8 cellular contexts compared by ENCODE assay signal in the genomic region with DNA sequence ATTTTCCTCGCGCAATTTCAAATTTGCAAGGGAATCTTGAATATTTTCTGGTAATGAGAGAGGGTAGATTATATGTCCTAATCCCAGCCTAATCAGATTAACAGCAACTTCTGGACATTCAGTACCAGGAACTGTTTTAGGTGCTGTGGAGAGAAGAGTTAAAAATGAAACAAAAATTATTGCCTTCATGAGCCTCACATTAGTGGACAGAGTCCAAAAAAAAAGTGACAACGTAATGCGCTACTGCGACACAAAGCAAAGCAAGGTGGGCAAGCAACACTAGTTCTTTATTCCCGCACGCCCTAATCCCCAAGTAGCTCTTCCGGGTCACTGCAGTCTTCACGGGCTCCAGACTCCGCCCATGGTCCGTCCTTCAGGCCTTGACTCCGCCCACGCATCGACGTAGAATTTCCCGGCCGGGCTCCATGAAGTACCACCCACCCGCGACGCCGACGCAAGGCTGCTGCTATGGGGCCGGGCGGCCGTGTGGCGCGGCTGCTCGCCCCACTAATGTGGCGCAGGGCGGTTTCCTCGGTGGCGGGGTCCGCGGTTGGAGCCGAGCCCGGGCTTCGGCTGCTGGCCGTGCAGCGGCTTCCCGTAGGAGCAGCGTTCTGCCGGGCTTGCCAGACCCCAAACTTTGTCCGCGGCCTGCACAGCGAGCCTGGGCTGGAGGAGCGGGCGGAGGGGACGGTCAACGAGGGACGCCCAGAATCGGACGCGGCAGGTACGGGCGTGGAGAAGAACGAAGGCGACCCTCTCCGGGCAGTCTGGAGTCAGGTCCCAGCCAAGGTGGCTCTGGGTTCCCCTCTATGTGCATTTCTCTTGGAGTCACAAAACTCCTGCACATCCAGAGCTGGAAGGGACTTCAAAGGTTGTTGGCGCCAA. TPM values are rescaled to one million over a fixed set of nuclear protein-coding genes. Genes with fewer than 3 reads are reported as not detected.
DNase-seq lines count a peak whose midpoint lies in the region; ATAC-seq, FAIRE-seq and TF ChIP-seq lines count a peak whose summit lies in the region.

MALSU1 (plus strand) TSS at position 455 of the 885 bp plus-strand sequence; CDS start at position 469, 14 bp downstream.

- FAIRE-seq in HepG2 (lab: Jason Lieb, UNC), result peak; percentile 64

- peak within 1 kb of the TSS; percentile 92 for H3K4me2 ChIP-seq in HepG2 (ENCODE audit: low read depth, low read length)

- H3K27me3 Mint-ChIP-seq in CD14-positive monocyte (ENCODE audit: low read depth in 3 of 3), result peaks cover 0 to 3% (median 0%) of the 10 kb centered on the region in 3 donors

- peak within 1 kb of the TSS; percentile 78 to 96 (median 91) for H3K27ac Mint-ChIP-seq in CD14-positive monocyte

- H3K9ac ChIP-seq in HepG2 (ENCODE audit: insufficient read depth, low read depth, low read length), result peak within 1 kb of the TSS; percentile 93

- H3K79me2 ChIP-seq in HepG2 (ENCODE audit: insufficient read depth, low read length), result peaks cover 46% of the 10 kb centered on the region

- intact Hi-C loops in CD14-positive monocyte (cut with micrococcal nuclease), result no loop called here
- intact Hi-C loops in HepG2 (cut with micrococcal nuclease; ENCODE audit: unreplicated experiment), result loop anchor here (1.0 to 5.0 kb wide), 2 partner anchors 22 to 38 kb away; no protein-coding TSS in a partner anchor

- peak within 1 kb of the TSS; percentile 92 to 94 for H3K4me3 Mint-ChIP-seq in CD14-positive monocyte

- H3K27me3 ChIP-seq in HepG2 (ENCODE audit: control insufficient read depth in 1 of 2, insufficient read depth in 2 of 2, low read length in 2 of 2), result no peaks in the 10 kb centered on the region; a peak in 1 of 5 replicates

- 0% methylated on average over 5 of the region's 59 CpGs for WGBS in HepG2 (ENCODE audit: low lambda C conversion rate)

- POLR2A ChIA-PET in HepG2 (lab: Yijun Ruan, JAX), result interaction anchor here (0.7 to 3.5 kb wide), 21 partner anchors 8 to 233 kb away, joined by 3 to 33 read pairs (median 4); no protein-coding TSS in a partner anchor

- peaks cover 0 to 3% (median 0%) of the 10 kb centered on the region in 7 donors for H3K9me3 Mint-ChIP-seq in CD14-positive monocyte

- peak within 1 kb of the TSS; percentile 66 to 94 (median 93) for H3K4me3 ChIP-seq in HepG2 (replicated peaks in 1 of 3; ENCODE audit: insufficient read depth in 1 of 3, low read depth in 2 of 3, low read length in 3 of 3)

- H4K20me1 ChIP-seq in HepG2 (ENCODE audit: insufficient read depth, low read length), result no peaks in the 10 kb centered on the region

- TF ChIP-seq CTCF in CD14-positive monocyte (IDR thresholded peaks at IDR 0.05) (no peak), HepG2 (CRISPR knock-in tag; IDR thresholded peaks at IDR 0.05) (no peak)

- ATAC-seq in GM19397 (IDR thresholded peaks at IDR 0.05; ENCODE audit: unreplicated experiment) (peak; percentile 100), HG03571 (IDR thresholded peaks at IDR 0.05; ENCODE audit: unreplicated experiment) (peak; percentile 100), HepG2 (peak; percentile 86)

- H3K4me1 Mint-ChIP-seq in CD14-positive monocyte, result peaks cover 30% of the 10 kb centered on the region

- H2AFZ ChIP-seq in HepG2 (ENCODE audit: low read length), result no peak within 1 kb of the TSS

- peak; percentile 49; the same call in 1 of the 2 replicates for TF ChIP-seq RAD21 in HepG2 (CRISPR knock-in tag; IDR thresholded peaks at IDR 0.05)

- no peaks in the 10 kb centered on the region for H3K9me3 ChIP-seq in HepG2 (ENCODE audit: low read length)

- peaks cover 74% of the 10 kb centered on the region for H3K4me1 ChIP-seq in HepG2 (ENCODE audit: insufficient read depth, low read length)

- in situ Hi-C loops in HepG2 (cut with HindIII; ENCODE audit: extremely low pct_ligation_motif_present, low pct_unique_long_range_greater_than_20kb), result no loop called here

- peaks cover 0 to 16% of the 10 kb centered on the region in 2 experiments; a peak in 2 of 5 replicates for H3K36me3 ChIP-seq in HepG2 (replicated peaks in 1 of 2; ENCODE audit: control insufficient read depth in 1 of 2, insufficient read depth in 2 of 2, low read length in 2 of 2)

- peak; percentile 90 to 92 for TF ChIP-seq POLR2A in HepG2 (IDR thresholded peaks at IDR 0.05; ENCODE audit: insufficient read depth in 1 of 2, low read depth in 2 of 2, low read length in 2 of 2)

- H3K36me3 Mint-ChIP-seq in CD14-positive monocyte, result peaks cover 19 to 29% of the 10 kb centered on the region in 2 donors

- TF ChIP-seq EP300 in HepG2 (IDR thresholded peaks at IDR 0.05; ENCODE audit: low read depth in 2 of 2, low read length in 2 of 2) (no peak), HepG2 (CRISPR knock-in tag; IDR thresholded peaks at IDR 0.05; ENCODE audit: borderline replicate concordance) (no peak)

- CTCF ChIA-PET in HepG2 (lab: Yijun Ruan, JAX; ENCODE audit: low intra/inter-chr PET ratio, low total read pairs), result no interaction called here

- DNase-seq in CD14-positive monocyte (ENCODE audit: low spot score) (peak; percentile 93), NCI-H82 (lab: John Stamatoyannopoulos, UW) (peak; percentile 99), dermis microvascular lymphatic vessel endothelial cell (ENCODE audit: low read depth in 2 of 2) (peak; percentile 90 to 96), HepG2 (ENCODE audit: low spot score) (peak; percentile 96)
- peak; percentile 98 to 99 for DNase-seq in activated CD4-positive, alpha-beta T cell treated with anti-CD3 and anti-CD28 coated beads, Interleukin-2, amount 50 U/mL, for 48 hours
- peak; percentile 98 for DNase-seq in stimulated activated CD4-positive, alpha-beta T cell treated with anti-CD3 and anti-CD28 coated beads, Interleukin-4, amount 100 ng/mL, for 1 hour

- TSS peak; percentile 87 for BruUV-seq in HepG2 (replicated peaks; lab: Mats Ljungman, UMichigan)

- peak within 1 kb of the TSS; percentile 89 for H3K27ac ChIP-seq in HepG2 (ENCODE audit: extremely low read length, insufficient read depth, low read length)

TF ChIP-seq in HepG2, 621 proteins besides CTCF, POLR2A, EP300 and RAD21 (continues in another document):
- TF ChIP-seq, protein P1, sequence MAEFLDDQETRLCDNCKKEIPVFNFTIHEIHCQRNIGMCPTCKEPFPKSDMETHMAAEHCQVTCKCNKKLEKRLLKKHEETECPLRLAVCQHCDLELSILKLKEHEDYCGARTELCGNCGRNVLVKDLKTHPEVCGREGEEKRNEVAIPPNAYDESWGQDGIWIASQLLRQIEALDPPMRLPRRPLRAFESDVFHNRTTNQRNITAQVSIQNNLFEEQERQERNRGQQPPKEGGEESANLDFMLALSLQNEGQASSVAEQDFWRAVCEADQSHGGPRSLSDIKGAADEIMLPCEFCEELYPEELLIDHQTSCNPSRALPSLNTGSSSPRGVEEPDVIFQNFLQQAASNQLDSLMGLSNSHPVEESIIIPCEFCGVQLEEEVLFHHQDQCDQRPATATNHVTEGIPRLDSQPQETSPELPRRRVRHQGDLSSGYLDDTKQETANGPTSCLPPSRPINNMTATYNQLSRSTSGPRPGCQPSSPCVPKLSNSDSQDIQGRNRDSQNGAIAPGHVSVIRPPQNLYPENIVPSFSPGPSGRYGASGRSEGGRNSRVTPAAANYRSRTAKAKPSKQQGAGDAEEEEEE (CRISPR knock-in tag; IDR thresholded peaks at IDR 0.05; ENCODE audit: borderline replicate concordance), result no peak
- TF ChIP-seq POLR2AphosphoS2 (IDR thresholded peaks at IDR 0.05; ENCODE audit: low read depth, low read length) (0 out of 2 replicates have a peak, but pooled peaks have one; percentile 43), PRDM4 (CRISPR knock-in tag; IDR thresholded peaks at IDR 0.05; ENCODE audit: borderline replicate concordance) (no peak), SYNCRIP (IDR thresholded peaks at IDR 0.05; ENCODE audit: insufficient read depth, low read depth, low read length) (no peak)

RNA-seq across cellular contexts. Expression of gene MALSU1, which starts in this region (rescaled TPM):
- polyA plus RNA-seq in CD14-positive monocyte (10 to 100 TPM; 41.4 to 41.5 TPM), HepG2 (2011; rRNA removed) (51.6 and 72.0 TPM in 2 replicates)
- total RNA-seq in dermis microvascular lymphatic vessel endothelial cell (50.7 and 54.2 TPM in 2 replicates), HepG2 (2016; rRNA removed; fragmentation: Illumina TruSeq; extraction: Trizol) (141 and 188 TPM in 2 replicates)
- 55.4 and 74.4 TPM in 2 replicates for total RNA-seq in HepG2 (2016; cell fraction: cytosol; rRNA removed; fragmentation: Illumina TruSeq; extraction: Trizol; ENCODE audit: low read depth)
- 134 and 186 TPM in 2 replicates for total RNA-seq in HepG2 (2016; cell fraction: insoluble cytoplasmic fraction; rRNA removed; fragmentation: Illumina TruSeq; extraction: Trizol)
- total RNA-seq in HepG2 (2016; cell fraction: membrane; rRNA removed; fragmentation: Illumina TruSeq; extraction: Trizol), result 96.1 and 111 TPM in 2 replicates
- total RNA-seq in HepG2 (2016; cell fraction: nucleus; rRNA removed; fragmentation: Illumina TruSeq; extraction: Trizol), result 49.1 and 52.9 TPM in 2 replicates
- polyA plus RNA-seq in HepG2 (2011; cell fraction: cytosol; rRNA removed), result 82.4 and 82.6 TPM in 2 replicates
- polyA plus RNA-seq in HepG2 (2011; cell fraction: nucleus; rRNA removed), result 24.8 and 38.6 TPM in 2 replicates
- polyA plus RNA-seq in HepG2 (2012), result 58.1 and 99.3 TPM in 2 replicates
- polyA plus RNA-seq in HepG2 (2016; cell fraction: cytosol; fragmentation: Illumina TruSeq; extraction: Trizol; ENCODE audit: low read depth), result 78.8 and 82.1 TPM in 2 replicates
- polyA plus RNA-seq in HepG2 (2016; cell fraction: insoluble cytoplasmic fraction; fragmentation: Illumina TruSeq; extraction: Trizol; ENCODE audit: low read depth), result 213 and 216 TPM in 2 replicates
- 91.1 and 105 TPM in 2 replicates for polyA plus RNA-seq in HepG2 (2016; cell fraction: membrane; fragmentation: Illumina TruSeq; extraction: Trizol; ENCODE audit: low read depth)
- polyA plus RNA-seq in HepG2 (2016; cell fraction: nucleus; fragmentation: Illumina TruSeq; extraction: Trizol; ENCODE audit: insufficient read depth, low read depth), result 99.5 and 103 TPM in 2 replicates
- polyA minus RNA-seq in HepG2 (2011; rRNA and poly(A)+ RNA removed; ENCODE audit: low replicate concordance), result 18.4 and 23.7 TPM in 2 replicates
- 40.5 and 48.0 TPM in 2 replicates for polyA minus RNA-seq in HepG2 (2011; cell fraction: cytosol; rRNA and poly(A)+ RNA removed)
- polyA minus RNA-seq in HepG2 (2011; cell fraction: nucleus; rRNA and poly(A)+ RNA removed), result 41.1 and 44.5 TPM in 2 replicates

Comparison
In these comparisons a context has a peak if more than half of its experiments do, and no peak if none do; other contexts are left out.
1. Peak in every context shown above with its lines: DNase-seq, ATAC-seq, H3K4me3 ChIP-seq and H3K27ac ChIP-seq.